ENCODE assay signal across 8 cellular contexts in genomic region chr17:15562613-15563374, GRCh38. TPM values are rescaled to one million over a fixed set of nuclear protein-coding genes. Genes with fewer than 3 reads are reported as not detected.
A peak's percentile ranks its signal among the peaks of the same experiment; 100 is the strongest.
DNase-seq lines count a peak whose midpoint lies in the region; ATAC-seq and TF ChIP-seq lines count a peak whose summit lies in the region.
"Not testable (repeated sequence)": the region's sequence is repeated elsewhere in the genome, so short reads cannot be mapped to it uniquely, and the experiment has no call there.

No MANE protein-coding gene starts in this region.

- not testable (repeated sequence) for H3K27ac ChIP-seq in MM.1S (ENCODE audit: low read length); iPS-18a (ENCODE audit: low read length)
- H3K27ac ChIP-seq in dorsolateral prefrontal cortex (peak overlapping the region in 45 of 59 donors; percentile 7 to 90 (median 72)), uterus (peak overlapping the region; percentile 77 to 89)

- peak overlapping the region; percentile 60 for H3K4me3 ChIP-seq in MM.1S (ENCODE audit: low read length)
- H3K4me3 ChIP-seq in dorsolateral prefrontal cortex: peak overlapping the region; percentile 31 to 86 (median 73)
- peak overlapping the region; percentile 54 for H3K4me3 ChIP-seq in iPS-18a (ENCODE audit: low read length)
- H3K4me3 ChIP-seq in uterus: peak overlapping the region; percentile 85 to 94

- H3K4me1 ChIP-seq in MM.1S (ENCODE audit: low read length); iPS-18a (ENCODE audit: control insufficient read depth, low read depth, low read length); uterus: not testable (repeated sequence)

- H4K20me1 ChIP-seq in MM.1S (ENCODE audit: insufficient read depth, low read length): not testable (repeated sequence)

- not testable (repeated sequence) for TF ChIP-seq POLR2A in uterus (IDR thresholded peaks at IDR 0.05)

- H3K36me3 Mint-ChIP-seq in activated CD4-positive, alpha-beta T cell treated with anti-CD3 and anti-CD28 coated beads, Interleukin-2, amount 10 ng/mL, durations not matched to agents 24 days and 14 days (ENCODE audit: low read depth); osteocyte (ENCODE audit: unreplicated experiment): not testable (repeated sequence)

- H3K4me3 Mint-ChIP-seq in activated CD4-positive, alpha-beta T cell treated with anti-CD3 and anti-CD28 coated beads, Interleukin-2, amount 10 ng/mL, durations not matched to agents 24 days and 14 days: peak overlapping the region; percentile 90
- H3K4me3 Mint-ChIP-seq in osteocyte (ENCODE audit: unreplicated experiment): peak overlapping the region; percentile 96

- not testable (repeated sequence) for H3K79me2 ChIP-seq in MM.1S (ENCODE audit: low read length)

- H3K9ac ChIP-seq in MM.1S (ENCODE audit: low read length): not testable (repeated sequence)
- H3K9ac ChIP-seq in iPS-18a (ENCODE audit: low read length): peak overlapping the region; percentile 48

- H3K9me3 Mint-ChIP-seq in activated CD4-positive, alpha-beta T cell treated with anti-CD3 and anti-CD28 coated beads, Interleukin-2, amount 10 ng/mL, durations not matched to agents 24 days and 14 days; osteocyte (ENCODE audit: unreplicated experiment): not testable (repeated sequence)

- not testable (repeated sequence) for H3K9me2 ChIP-seq in MM.1S (replicated peaks; ENCODE audit: insufficient read depth, low read length)

- not testable (repeated sequence) for H3K4me2 ChIP-seq in MM.1S (ENCODE audit: low read depth, low read length)

- ATAC-seq in GM18873 (IDR thresholded peaks at IDR 0.05; ENCODE audit: low FRiP score, unreplicated experiment) (peak; percentile 34), HG02763 (IDR thresholded peaks at IDR 0.05; ENCODE audit: unreplicated experiment) (peak; percentile 29)

- H3K9me3 ChIP-seq in MM.1S (replicated peaks; ENCODE audit: insufficient read depth, low read length); iPS-18a (ENCODE audit: control insufficient read depth, low read depth, low read length); uterus: not testable (repeated sequence)

- not testable (repeated sequence) for TF ChIP-seq CTCF in MM.1S (IDR thresholded peaks at IDR 0.05; ENCODE audit: low read length); dorsolateral prefrontal cortex (IDR thresholded peaks at IDR 0.05 in 54 of 56, conservative IDR thresholded peaks at IDR 0.05 in 2 of 56; ENCODE audit: low read depth in 1 of 56, partially characterized antibody in 56 of 56); osteocyte (IDR thresholded peaks at IDR 0.05); uterus (IDR thresholded peaks at IDR 0.05)

- H3K27ac Mint-ChIP-seq in activated CD4-positive, alpha-beta T cell treated with anti-CD3 and anti-CD28 coated beads, Interleukin-2, amount 10 ng/mL, durations not matched to agents 24 days and 14 days: peak overlapping the region; percentile 96
- H3K27ac Mint-ChIP-seq in osteocyte (ENCODE audit: unreplicated experiment): peak overlapping the region; percentile 94

- not testable (repeated sequence) for H3K27me3 Mint-ChIP-seq in activated CD4-positive, alpha-beta T cell treated with anti-CD3 and anti-CD28 coated beads, Interleukin-2, amount 10 ng/mL, durations not matched to agents 24 days and 14 days; osteocyte (ENCODE audit: unreplicated experiment)

- not testable (repeated sequence) for H3F3A ChIP-seq in MM.1S (ENCODE audit: insufficient read depth, low read length)

- not testable (repeated sequence) for H3K4me1 Mint-ChIP-seq in activated CD4-positive, alpha-beta T cell treated with anti-CD3 and anti-CD28 coated beads, Interleukin-2, amount 10 ng/mL, durations not matched to agents 24 days and 14 days
- H3K4me1 Mint-ChIP-seq in osteocyte (ENCODE audit: unreplicated experiment): peaks cover 15% of the 10 kb centered on the region

- not testable (repeated sequence) for DNase-seq in MM.1S; activated CD4-positive, alpha-beta T cell treated with anti-CD3 and anti-CD28 coated beads, Interleukin-2, amount 10 ng/mL, durations not matched to agents 24 days and 14 days; osteocyte (ENCODE audit: extremely low spot score, unreplicated experiment)
- peak in 4 of 10 donors; percentile 15 to 35 (median 24) for DNase-seq in dorsolateral prefrontal cortex
- DNase-seq in uterus: peak; percentile 13 to 18

- not testable (repeated sequence) for H3K27me3 ChIP-seq in MM.1S (replicated peaks; ENCODE audit: insufficient read depth, low read length); dorsolateral prefrontal cortex; iPS-18a (ENCODE audit: control insufficient read depth, insufficient read depth, low read length); uterus

- not testable (repeated sequence) for H3K36me3 ChIP-seq in MM.1S (replicated peaks; ENCODE audit: insufficient read depth, low read length); iPS-18a (ENCODE audit: control insufficient read depth, low read depth, low read length); uterus

- intact Hi-C loops in activated CD4-positive, alpha-beta T cell treated with anti-CD3 and anti-CD28 coated beads, Interleukin-2, amount 10 ng/mL, durations not matched to agents 24 days and 14 days (cut with micrococcal nuclease); dorsolateral prefrontal cortex (cut with DNase I); uterus (cut with DNase I; ENCODE audit: low total_unique reads): not testable (repeated sequence)

- peak overlapping the region; percentile 61; the same call in 1 of the 2 replicates for H2AFZ ChIP-seq in MM.1S (ENCODE audit: low read length)

RNA-seq across cellular contexts. Expression of gene TVP23C, which starts 0.5 kb away (rescaled TPM):
- 8.2 TPM in 2 replicates for total RNA-seq in activated CD4-positive, alpha-beta T cell treated with anti-CD3 and anti-CD28 coated beads, Interleukin-2, amount 10 ng/mL, durations not matched to agents 24 days and 14 days
- total RNA-seq in dorsolateral prefrontal cortex (10 to 100 TPM; 18.0 to 55.7 (median 33.4) TPM), osteocyte (22.1 and 26.4 TPM in 2 replicates), uterus (10 to 100 TPM; 19.4 to 62.4 (median 44.7) TPM)

RNA-seq across cellular contexts. Expression of gene FBXW10B, which starts 56.7 kb away (rescaled TPM):
- total RNA-seq in activated CD4-positive, alpha-beta T cell treated with anti-CD3 and anti-CD28 coated beads, Interleukin-2, amount 10 ng/mL, durations not matched to agents 24 days and 14 days: 0.35 and 0.36 TPM in 2 replicates
- total RNA-seq in dorsolateral prefrontal cortex: 10 to 100 TPM in 1 of 120 experiments, 1 to 10 TPM in 55, under 1 TPM in 60, not detected in 4; 0.22 to 18.2 (median 0.97) TPM
- total RNA-seq in osteocyte: 0.40 TPM in 1 of 2 replicates, not detected in the other
- under 1 TPM in 2 of 4 donors, not detected in 2; 0.41 to 0.64 TPM for total RNA-seq in uterus
